18 cellular contexts compared by ENCODE assay signal in the genomic region with DNA sequence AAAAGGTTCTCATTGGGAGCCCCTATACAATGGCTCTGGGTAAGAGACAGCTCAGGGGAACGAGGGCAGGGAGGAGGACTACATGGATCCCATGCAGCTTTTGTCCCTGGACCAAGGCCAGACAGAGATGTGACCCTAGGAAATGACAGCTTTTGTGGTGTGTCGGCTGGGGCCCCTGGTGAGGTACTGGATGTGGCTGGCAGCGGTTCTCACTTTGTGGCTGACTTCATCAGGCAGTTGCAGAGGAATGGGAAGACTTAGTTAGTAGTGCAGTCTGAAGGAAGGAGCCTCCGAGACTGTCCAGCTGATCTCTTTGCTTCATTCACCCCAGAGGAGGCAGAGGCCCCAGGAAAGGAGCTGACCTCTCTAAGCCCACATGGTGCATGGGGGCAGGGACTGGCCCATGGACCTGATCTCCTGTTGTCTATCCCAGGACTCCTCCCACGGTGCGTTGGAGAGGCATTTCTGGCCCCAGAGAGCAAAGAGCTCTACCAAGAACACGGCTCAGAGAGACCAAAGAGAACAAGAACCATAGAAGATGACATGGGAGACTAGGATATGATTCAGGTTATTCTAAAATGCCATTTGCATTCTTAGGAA.
DNase-seq lines count a peak whose midpoint lies in the region; ATAC-seq and TF ChIP-seq lines count a peak whose summit lies in the region.
"Had no signal": no experiment of that assay in that cellular context is flagged by ENCODE, and none has a peak within 500 bp of the region (broad histone marks: within the 10 kb centered on the region; RNA-seq: fewer than 3 reads in every experiment).

No MANE protein-coding gene starts in this region.

- no peaks in the 10 kb centered on the region for H3K36me3 Mint-ChIP-seq in natural killer cell

- H3K27me3 Mint-ChIP-seq in stimulated activated naive CD8-positive, alpha-beta T cell treated with anti-CD3 and anti-CD28 coated beads, Interleukin-15, amount 100 ng/mL, for 72 hours: no peaks in the 10 kb centered on the region
- peaks cover 31 to 50% of the 10 kb centered on the region in 2 donors for H3K27me3 Mint-ChIP-seq in natural killer cell (ENCODE audit: low read depth in 2 of 2)

- no peak overlapping the region for H3K4me3 Mint-ChIP-seq in stimulated activated naive CD8-positive, alpha-beta T cell treated with anti-CD3 and anti-CD28 coated beads, Interleukin-15, amount 100 ng/mL, for 72 hours
- H3K4me3 Mint-ChIP-seq in natural killer cell: no peak overlapping the region
- H3K4me3 Mint-ChIP-seq: HFFc6 had no signal

- TF ChIP-seq CTCF in natural killer cell (IDR thresholded peaks at IDR 0.05): no peak

- intact Hi-C loops in natural killer cell (cut with micrococcal nuclease): no loop called here

- DNase-seq in stimulated activated naive CD8-positive, alpha-beta T cell treated with anti-CD3 and anti-CD28 coated beads, Interleukin-15, amount 100 ng/mL, for 72 hours: no peak
- no peak for DNase-seq in stimulated activated naive CD8-positive, alpha-beta T cell treated with anti-CD3 and anti-CD28 coated beads, Interleukin-15, Interleukin-2, amounts not matched to agents 100 U/mL and 50 U/mL, for 24 hours
- DNase-seq in NOMO-1 treated with dmso at 0.1 percent for 144 hours (lab: John Stamatoyannopoulos, UW; ENCODE audit: unreplicated experiment): peak; percentile 21
- no peak for DNase-seq in natural killer cell
- no peak for DNase-seq in NCI-H1436 treated with DMSO at 0.1 percent for 48 hours (lab: John Stamatoyannopoulos, UW)
- DNase-seq in amniotic stem cell (lab: John Stamatoyannopoulos, UW): no peak
- DNase-seq in NCI-H2081 treated with DMSO at 0.1 percent for 48 hours (lab: John Stamatoyannopoulos, UW): no peak
- DNase-seq: C1 segment of cervical spinal cord, DND-41, HFFc6, IMR-90, NCI-H1092, NCI-H2107, NCI-H2227 treated with DMSO at 0.1 percent for 48 hours, NCI-H524 treated with DMSO at 0.1 percent for 48 hours, PC-3, SW 1271 had no signal

- ATAC-seq in stimulated activated naive CD8-positive, alpha-beta T cell treated with anti-CD3 and anti-CD28 coated beads, Interleukin-15, amount 100 ng/mL, for 72 hours: no peak
- no peak for ATAC-seq in stimulated activated naive CD8-positive, alpha-beta T cell treated with anti-CD3 and anti-CD28 coated beads, Interleukin-15, Interleukin-2, amounts not matched to agents 100 U/mL and 50 U/mL, for 24 hours
- peak in 2 of 3 donors; percentile 21 to 25 for ATAC-seq in natural killer cell
- ATAC-seq: A549, PC-3 had no signal

- peaks cover 4 to 7% of the 10 kb centered on the region in 2 donors for H3K9me3 Mint-ChIP-seq in stimulated activated naive CD8-positive, alpha-beta T cell treated with anti-CD3 and anti-CD28 coated beads, Interleukin-15, amount 100 ng/mL, for 72 hours
- no peaks in the 10 kb centered on the region for H3K9me3 Mint-ChIP-seq in natural killer cell
- H3K9me3 Mint-ChIP-seq: HFFc6 had no signal

- no peaks in the 10 kb centered on the region for H3K4me1 Mint-ChIP-seq in stimulated activated naive CD8-positive, alpha-beta T cell treated with anti-CD3 and anti-CD28 coated beads, Interleukin-15, amount 100 ng/mL, for 72 hours
- H3K4me1 Mint-ChIP-seq in natural killer cell: peaks cover 7 to 13% of the 10 kb centered on the region in 2 donors

- H3K27ac Mint-ChIP-seq in stimulated activated naive CD8-positive, alpha-beta T cell treated with anti-CD3 and anti-CD28 coated beads, Interleukin-15, amount 100 ng/mL, for 72 hours: peak overlapping the region; percentile 43 to 58
- no peak overlapping the region for H3K27ac Mint-ChIP-seq in natural killer cell
- H3K27ac Mint-ChIP-seq: HFFc6 had no signal

Comparison
In these comparisons a context has a peak if more than half of its experiments do, and no peak if none do; other contexts are left out.
1. ATAC-seq: peak in natural killer cell (2 of 3); none in stimulated activated naive CD8-positive, alpha-beta T cell treated with anti-CD3 and anti-CD28 coated beads, Interleukin-15, amount 100 ng/mL, for 72 hours (single experiment) and stimulated activated naive CD8-positive, alpha-beta T cell treated with anti-CD3 and anti-CD28 coated beads, Interleukin-15, Interleukin-2, amounts not matched to agents 100 U/mL and 50 U/mL, for 24 hours (single experiment).
2. H3K27ac Mint-ChIP-seq: peak in stimulated activated naive CD8-positive, alpha-beta T cell treated with anti-CD3 and anti-CD28 coated beads, Interleukin-15, amount 100 ng/mL, for 72 hours (2 of 2); none in natural killer cell (0 of 2).